Comparison of ENCODE assay signal across 33 cellular contexts in the genomic region with DNA sequence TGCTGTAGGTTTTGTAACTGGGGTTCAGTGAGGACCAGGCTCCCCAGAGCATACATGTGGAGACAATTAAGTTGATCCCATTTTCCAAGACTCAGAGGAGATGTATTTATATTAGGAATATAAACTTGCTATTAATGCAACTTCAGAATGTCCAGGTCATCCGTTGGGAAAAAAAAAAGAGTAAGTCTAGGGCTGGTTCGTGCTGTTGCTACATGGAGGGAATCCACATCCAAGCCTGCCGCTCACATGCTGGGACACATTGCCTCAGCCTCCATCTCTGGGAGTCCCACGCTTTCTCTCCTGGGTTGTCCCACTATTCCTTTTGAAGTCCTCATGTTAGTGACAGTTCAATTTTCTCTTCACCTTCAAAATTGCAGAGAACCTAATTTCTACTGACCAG.
A peak's percentile ranks its signal among the peaks of the same experiment; 100 is the strongest.
DNase-seq lines count a peak whose midpoint lies in the region; ATAC-seq and TF ChIP-seq lines count a peak whose summit lies in the region.
"Had no signal": no experiment of that assay in that cellular context is flagged by ENCODE, and none has a peak within 500 bp of the region (broad histone marks: within the 10 kb centered on the region; RNA-seq: fewer than 3 reads in every experiment).

No MANE protein-coding gene starts in this region.

- no peaks in the 10 kb centered on the region for H3K9me3 Mint-ChIP-seq in chondrocyte (ENCODE audit: low read depth)
- H3K9me3 Mint-ChIP-seq in CD14-positive monocyte: peaks cover 6 to 24% (median 12%) of the 10 kb centered on the region in 7 donors
- H3K9me3 Mint-ChIP-seq: CD4-positive, alpha-beta memory T cell; endodermal cell; GM23338 had no signal

- CTCF ChIA-PET in Panc1 (lab: Charles Lee): interaction anchor here (0.7 kb wide), 1 partner anchor 648 kb away, joined by 4 read pairs; no protein-coding TSS in a partner anchor

- H3K27me3 Mint-ChIP-seq in chondrocyte (ENCODE audit: low read depth): no peaks in the 10 kb centered on the region
- no peaks in the 10 kb centered on the region for H3K27me3 Mint-ChIP-seq in CD14-positive monocyte (ENCODE audit: low read depth in 3 of 3)
- H3K27me3 Mint-ChIP-seq: activated CD4-positive, alpha-beta memory T cell treated with anti-CD3 and anti-CD28 coated beads, Interleukin-2, amount 10 ng/mL, durations not matched to agents 7 days and 5 days; activated naive CD8-positive, alpha-beta T cell treated with anti-CD3 and anti-CD28 coated beads, Interleukin-2, amount 50 U/mL, for 24 hours; CD4-positive, alpha-beta memory T cell had no signal

- no peaks in the 10 kb centered on the region for H3K27me3 ChIP-seq in Panc1 (ENCODE audit: control insufficient read depth, insufficient read depth, low read length)
- H3K27me3 ChIP-seq in stomach smooth muscle (ENCODE audit: control insufficient read depth in 1 of 2, insufficient read depth in 2 of 2, low read length in 2 of 2): no peaks in the 10 kb centered on the region
- H3K27me3 ChIP-seq: gastroesophageal sphincter, MG63, transverse colon had no signal

- ATAC-seq in Panc1: no peak
- ATAC-seq in HG03108 (IDR thresholded peaks at IDR 0.05; ENCODE audit: unreplicated experiment): no peak
- ATAC-seq: activated naive CD8-positive, alpha-beta T cell treated with anti-CD3 and anti-CD28 coated beads, Interleukin-2, amount 50 U/mL, for 24 hours; stimulated activated naive CD8-positive, alpha-beta T cell treated with anti-CD3 and anti-CD28 coated beads, Interleukin-15, Interleukin-2, amounts not matched to agents 100 U/mL and 50 U/mL, for 24 hours had no signal

- H3K4me3 ChIP-seq in Panc1 (ENCODE audit: low read depth in 2 of 2, low read length in 2 of 2) (no peak overlapping the region), foreskin fibroblast (ENCODE audit: low read depth in 1 of 2, low read length in 2 of 2) (no peak overlapping the region), stomach smooth muscle (ENCODE audit: low read length in 2 of 2) (no peak overlapping the region)
- H3K4me3 ChIP-seq: GM23338, lung had no signal

- H3K36me3 Mint-ChIP-seq in chondrocyte (ENCODE audit: low read depth): no peaks in the 10 kb centered on the region
- H3K36me3 Mint-ChIP-seq in CD14-positive monocyte: no peaks in the 10 kb centered on the region
- H3K36me3 Mint-ChIP-seq: CD4-positive, alpha-beta memory T cell had no signal

- H3K4me3 Mint-ChIP-seq in chondrocyte (ENCODE audit: unreplicated experiment): no peak overlapping the region
- H3K4me3 Mint-ChIP-seq in CD14-positive monocyte: no peak overlapping the region
- H3K4me3 Mint-ChIP-seq: activated CD4-positive, alpha-beta memory T cell treated with anti-CD3 and anti-CD28 coated beads, Interleukin-2, amount 10 ng/mL, durations not matched to agents 7 days and 5 days; activated naive CD8-positive, alpha-beta T cell treated with anti-CD3 and anti-CD28 coated beads, Interleukin-2, amount 50 U/mL, for 24 hours; CD4-positive, alpha-beta memory T cell; endodermal cell; GM23338; nephron progenitor cell had no signal

- no peaks in the 10 kb centered on the region for H3K9me3 ChIP-seq in Panc1 (ENCODE audit: control insufficient read depth, insufficient read depth, low read depth, low read length)
- H3K9me3 ChIP-seq in stomach smooth muscle (ENCODE audit: control insufficient read depth in 2 of 2, low read length in 2 of 2): no peaks in the 10 kb centered on the region
- H3K9me3 ChIP-seq: gastroesophageal sphincter, MG63, transverse colon had no signal

- POLR2A ChIA-PET in Panc1 (lab: Charles Lee): interaction anchor here (0.5 kb wide), 1 partner anchor 117 kb away, joined by 4 read pairs; no protein-coding TSS in a partner anchor

- H3K36me3 ChIP-seq in Panc1 (ENCODE audit: control insufficient read depth, insufficient read depth, low read length) (no peaks in the 10 kb centered on the region), stomach smooth muscle (ENCODE audit: control insufficient read depth in 2 of 2, insufficient read depth in 2 of 2, low read length in 2 of 2) (peaks cover 0 to 2% of the 10 kb centered on the region in 2 donors)
- H3K36me3 ChIP-seq: MG63, transverse colon had no signal

- H3K4me1 ChIP-seq in Panc1 (ENCODE audit: control insufficient read depth, insufficient read depth, low read length): peaks cover 20% of the 10 kb centered on the region
- H3K4me1 ChIP-seq in stomach smooth muscle (ENCODE audit: control insufficient read depth, insufficient read depth, low read length): peaks cover 6% of the 10 kb centered on the region

- in situ Hi-C loops in Panc1 (cut with HindIII; ENCODE audit: low pct_unique_long_range_greater_than_20kb, low sequenced_read_pairs): no loop called here

- no TSS peak for BruUV-seq in Panc1 (replicated peaks; lab: Mats Ljungman, UMichigan)

- H3K27ac Mint-ChIP-seq in chondrocyte (ENCODE audit: unreplicated experiment) (no peak overlapping the region), CD14-positive monocyte (no peak overlapping the region)
- H3K27ac Mint-ChIP-seq: activated CD4-positive, alpha-beta memory T cell treated with anti-CD3 and anti-CD28 coated beads, Interleukin-2, amount 10 ng/mL, durations not matched to agents 7 days and 5 days; activated naive CD8-positive, alpha-beta T cell treated with anti-CD3 and anti-CD28 coated beads, Interleukin-2, amount 50 U/mL, for 24 hours; CD4-positive, alpha-beta memory T cell; endodermal cell; GM23338; nephron progenitor cell had no signal

- DNase-seq in AG09319 (ENCODE audit: extremely low read depth, low read depth) (peak; percentile 14), Panc1 (ENCODE audit: low read depth, low spot score) (no peak), foreskin fibroblast (peak; percentile 26 to 51), NCI-H1417 (lab: John Stamatoyannopoulos, UW) (no peak), chondrocyte (ENCODE audit: low spot score) (no peak), CD14-positive monocyte (ENCODE audit: low spot score) (no peak)
- DNase-seq: activated CD4-positive, alpha-beta memory T cell treated with anti-CD3 and anti-CD28 coated beads, Interleukin-2, amount 10 ng/mL, durations not matched to agents 7 days and 5 days; activated CD4-positive, alpha-beta T cell treated with anti-CD3 and anti-CD28 coated beads for 1 hour; activated CD8-positive, alpha-beta memory T cell treated with anti-CD3 and anti-CD28 coated beads, Interleukin-2, amount 50 U/mL, for 4 hours; activated naive CD4-positive, alpha-beta T cell; activated naive CD8-positive, alpha-beta T cell treated with anti-CD3 and anti-CD28 coated beads, Interleukin-2, amount 50 U/mL, for 24 hours; CD4-positive, alpha-beta memory T cell; central memory CD4-positive, alpha-beta T cell; dermis blood vessel endothelial cell; endodermal cell; hippocampal formation; KG1; MG63; NCI-H1105 treated with DMSO at 0.1 percent for 48 hours; NCI-H2081; NCI-H2227 treated with DMSO at 0.1 percent for 48 hours; nephron progenitor cell; retina; SIG-M5; stimulated activated CD4-positive, alpha-beta T cell treated with anti-CD3 and anti-CD28 coated beads, Interleukin-2, amount 100 ng/mL, for 24 hours; stimulated activated naive CD8-positive, alpha-beta T cell treated with anti-CD3 and anti-CD28 coated beads, Interleukin-15, Interleukin-2, amounts not matched to agents 100 U/mL and 50 U/mL, for 24 hours; SW 1271; transverse colon had no signal

- 0 out of 2 replicates have a peak overlapping the region, but pooled peaks have one; percentile 7 for H3K27ac ChIP-seq in Panc1 (ENCODE audit: low read length)
- H3K27ac ChIP-seq in stomach smooth muscle (ENCODE audit: low read length): peak overlapping the region; percentile 78

- H3K4me1 Mint-ChIP-seq in chondrocyte (ENCODE audit: low read depth) (peaks cover 16% of the 10 kb centered on the region), CD14-positive monocyte (no peaks in the 10 kb centered on the region)
- H3K4me1 Mint-ChIP-seq: activated CD4-positive, alpha-beta memory T cell treated with anti-CD3 and anti-CD28 coated beads, Interleukin-2, amount 10 ng/mL, durations not matched to agents 7 days and 5 days; activated naive CD8-positive, alpha-beta T cell treated with anti-CD3 and anti-CD28 coated beads, Interleukin-2, amount 50 U/mL, for 24 hours; CD4-positive, alpha-beta memory T cell; GM23338 had no signal

- H3K9ac ChIP-seq in stomach smooth muscle (ENCODE audit: low read length in 2 of 2): no peak overlapping the region

- TF ChIP-seq CTCF in AG09319 (IDR thresholded peaks at IDR 0.05; ENCODE audit: low read depth, low read length) (no peak), Panc1 (IDR thresholded peaks at IDR 0.05) (no peak), foreskin fibroblast (IDR thresholded peaks at IDR 0.05; ENCODE audit: low read depth, low read length) (no peak), chondrocyte (IDR thresholded peaks at IDR 0.05) (no peak), CD14-positive monocyte (IDR thresholded peaks at IDR 0.05) (no peak)

- intact Hi-C loops in Panc1 (cut with micrococcal nuclease; ENCODE audit: unreplicated experiment): no loop called here
- intact Hi-C loops in CD14-positive monocyte (cut with micrococcal nuclease): no loop called here

Comparison
In these comparisons a context has a peak if more than half of its experiments do, and no peak if none do; other contexts are left out.
1. DNase-seq: peak in AG09319 (single experiment) and foreskin fibroblast (2 of 2); none in Panc1 (single experiment), NCI-H1417 (0 of 3), chondrocyte (single experiment) and CD14-positive monocyte (single experiment).